ENCODE assay signal across 15 cellular contexts in the genomic region with DNA sequence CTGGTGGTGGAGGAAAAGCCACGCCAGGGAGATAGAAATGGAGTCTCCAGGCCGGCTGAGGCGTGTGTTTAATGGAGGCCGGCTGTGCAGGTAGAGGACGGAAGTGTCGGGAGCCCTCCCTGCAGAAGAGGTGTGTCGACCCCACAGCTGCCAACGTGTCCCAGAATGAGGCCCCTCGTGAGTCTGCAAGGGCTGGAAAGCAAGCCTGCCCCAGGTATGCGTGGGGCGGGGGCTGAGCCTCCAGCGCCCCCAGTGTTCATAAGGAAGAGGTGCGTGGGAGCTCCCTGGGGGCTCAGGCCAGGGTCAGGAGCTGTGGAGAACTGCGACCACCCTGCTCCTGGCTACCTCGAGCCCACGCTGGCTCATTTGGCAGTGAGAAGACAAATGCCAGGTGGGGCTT. TPM values are rescaled to one million over a fixed set of nuclear protein-coding genes. Genes with fewer than 3 reads are reported as not detected.
DNase-seq lines count a peak whose midpoint lies in the region; ATAC-seq, FAIRE-seq and TF ChIP-seq lines count a peak whose summit lies in the region.
"Had no signal": no experiment of that assay in that cellular context is flagged by ENCODE, and none has a peak within 500 bp of the region (broad histone marks: within the 10 kb centered on the region; RNA-seq: fewer than 3 reads in every experiment).

No MANE protein-coding gene starts in this region.

- ATAC-seq in WTC11 (peak; percentile 30), GM18870 (IDR thresholded peaks at IDR 0.05; ENCODE audit: unreplicated experiment) (no peak), HG03175 (IDR thresholded peaks at IDR 0.05; ENCODE audit: unreplicated experiment) (no peak)
- ATAC-seq: Panc1 had no signal

- H3K27ac Mint-ChIP-seq in WTC11: no peak overlapping the region
- H3K27ac Mint-ChIP-seq in mesothelial cell of epicardium: no peak overlapping the region

- TF ChIP-seq CTCF in D721Med (IDR thresholded peaks at IDR 0.05; ENCODE audit: insufficient read depth, missing control alignments) (peak; percentile 24), GM13976 (IDR thresholded peaks at IDR 0.05; ENCODE audit: borderline replicate concordance, control extremely low read depth, extremely low read depth, insufficient read depth, missing control alignments) (peak; percentile 7), WTC11 (IDR thresholded peaks at IDR 0.05) (no peak), mesothelial cell of epicardium (IDR thresholded peaks at IDR 0.05; ENCODE audit: unreplicated experiment) (peak; percentile 22)

- H3K4me3 Mint-ChIP-seq in WTC11 (no peak overlapping the region), mesothelial cell of epicardium (no peak overlapping the region)

- no peaks in the 10 kb centered on the region; the same call in 1 of the 2 replicates for H3K36me3 Mint-ChIP-seq in WTC11
- no peaks in the 10 kb centered on the region for H3K36me3 Mint-ChIP-seq in mesothelial cell of epicardium
- H3K36me3 Mint-ChIP-seq: CD8-positive, alpha-beta memory T cell had no signal

- H3K9me3 Mint-ChIP-seq in WTC11 (no peaks in the 10 kb centered on the region), mesothelial cell of epicardium (no peaks in the 10 kb centered on the region)
- H3K9me3 Mint-ChIP-seq: CD8-positive, alpha-beta memory T cell had no signal

- DNase-seq in D721Med (ENCODE audit: insufficient read length, low spot score) (no peak), GM13976 (ENCODE audit: low spot score) (no peak), WTC11 (ENCODE audit: low spot score) (peak; percentile 53), mesothelial cell of epicardium (ENCODE audit: low spot score in 2 of 2, unreplicated experiment in 2 of 2) (no peak), T1000 (lab: John Stamatoyannopoulos, UW) (no peak), COR-L47 (lab: John Stamatoyannopoulos, UW) (no peak)
- DNase-seq: activated CD4-positive, CD25-positive, alpha-beta regulatory T cell treated with anti-CD3 and anti-CD28 coated beads, Interleukin-2, amount 50 U/mL, for 72 hours; activated T-cell treated with anti-CD3 and anti-CD28 coated beads, Interleukin-2, amount 50 U/mL, for 1 hour; NCI-H1105 treated with DMSO at 0.1 percent for 48 hours; NCI-H345 had no signal

- H3K27me3 Mint-ChIP-seq in WTC11 (ENCODE audit: low read depth) (peaks cover 34% of the 10 kb centered on the region), mesothelial cell of epicardium (ENCODE audit: low read depth) (peaks cover 58% of the 10 kb centered on the region)
- H3K27me3 Mint-ChIP-seq: CD8-positive, alpha-beta memory T cell had no signal

- peaks cover 53% of the 10 kb centered on the region for H3K4me1 Mint-ChIP-seq in WTC11
- peaks cover 46% of the 10 kb centered on the region for H3K4me1 Mint-ChIP-seq in mesothelial cell of epicardium

- POLR2A ChIA-PET in WTC11 (lab: Charles Lee): no interaction called here

- FAIRE-seq in D721Med (lab: Jason Lieb, UNC): no peak
- FAIRE-seq: colon had no signal

- CTCF ChIA-PET in WTC11 (lab: Charles Lee): interaction anchor here (0.6 to 9.1 kb wide), 25 partner anchors 12 to 210 kb away, joined by 3 to 125 read pairs (median 4); a partner anchor contains a TSS

- in situ Hi-C loops in GM13976 (cut with MboI; ENCODE audit: low sequenced_read_pairs, unreplicated experiment): no loop called here

TF ChIP-seq in WTC11, 78 proteins besides CTCF, POLR2A, EP300 and RAD21:
- 0 out of 2 replicates have a peak, but pooled peaks have one; percentile 36 for TF ChIP-seq TEAD1 (CRISPR knock-in tag; IDR thresholded peaks at IDR 0.05)
- TF ChIP-seq FOXP1 (CRISPR knock-in tag; IDR thresholded peaks at IDR 0.05; ENCODE audit: borderline replicate concordance): 0 out of 2 replicates have a peak, but pooled peaks have one; percentile 13
- TF ChIP-seq, protein P1, sequence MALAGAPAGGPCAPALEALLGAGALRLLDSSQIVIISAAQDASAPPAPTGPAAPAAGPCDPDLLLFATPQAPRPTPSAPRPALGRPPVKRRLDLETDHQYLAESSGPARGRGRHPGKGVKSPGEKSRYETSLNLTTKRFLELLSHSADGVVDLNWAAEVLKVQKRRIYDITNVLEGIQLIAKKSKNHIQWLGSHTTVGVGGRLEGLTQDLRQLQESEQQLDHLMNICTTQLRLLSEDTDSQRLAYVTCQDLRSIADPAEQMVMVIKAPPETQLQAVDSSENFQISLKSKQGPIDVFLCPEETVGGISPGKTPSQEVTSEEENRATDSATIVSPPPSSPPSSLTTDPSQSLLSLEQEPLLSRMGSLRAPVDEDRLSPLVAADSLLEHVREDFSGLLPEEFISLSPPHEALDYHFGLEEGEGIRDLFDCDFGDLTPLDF (CRISPR knock-in tag; IDR thresholded peaks at IDR 0.05): no peak

RNA-seq across cellular contexts. Expression of a gene that starts 38.0 kb away (rescaled TPM):
- 32.7 to 34.1 TPM (median 32.9 TPM) in 3 replicates for total RNA-seq in WTC11 (2021)
- 36.2 to 39.3 TPM (median 37.6 TPM) in 3 replicates for total RNA-seq in mesothelial cell of epicardium
